9 cellular contexts compared by ENCODE assay signal in the genomic region with DNA sequence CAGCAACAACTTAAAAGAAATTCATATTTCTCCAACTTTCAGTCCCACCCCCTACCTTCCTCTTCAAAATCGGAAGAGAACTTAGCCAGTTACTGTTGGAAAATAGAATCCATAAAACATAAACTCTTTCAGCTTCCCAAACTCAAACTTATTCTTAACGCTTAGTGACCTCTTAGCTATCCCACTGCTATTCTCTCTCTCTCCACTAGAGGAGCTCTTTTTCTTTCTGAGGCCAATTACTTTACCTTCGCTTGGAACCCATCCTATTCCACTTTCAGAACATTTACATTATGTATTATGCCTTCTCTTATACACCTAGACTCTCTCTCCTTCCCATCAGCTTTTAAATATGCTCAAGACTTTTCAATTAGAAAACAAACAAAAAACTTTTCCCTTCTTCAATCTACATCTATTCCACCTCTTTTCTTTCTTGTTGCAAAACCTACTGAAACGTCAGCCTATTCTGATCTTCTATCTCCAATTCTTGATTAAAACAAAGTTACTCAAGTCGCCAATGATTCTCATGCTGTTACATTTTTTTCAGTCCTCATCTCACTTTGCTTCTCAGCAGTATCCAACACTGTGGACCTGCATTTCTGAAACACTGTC. TPM values are rescaled to one million over a fixed set of nuclear protein-coding genes. Genes with fewer than 3 reads are reported as not detected.
A peak's percentile ranks its signal among the peaks of the same experiment; 100 is the strongest.
DNase-seq lines count a peak whose midpoint lies in the region; ATAC-seq, FAIRE-seq and TF ChIP-seq lines count a peak whose summit lies in the region.
"Had no signal": no experiment of that assay in that cellular context is flagged by ENCODE, and none has a peak within 500 bp of the region (broad histone marks: within the 10 kb centered on the region; RNA-seq: fewer than 3 reads in every experiment).

No MANE protein-coding gene starts in this region.

- peak; percentile 67 for FAIRE-seq in RCC 7860 (lab: Jason Lieb, UNC)

- TF ChIP-seq EP300 in esophagus muscularis mucosa (IDR thresholded peaks at IDR 0.05) (no peak), sigmoid colon (IDR thresholded peaks at IDR 0.05) (no peak)

- H3K9me3 ChIP-seq in esophagus muscularis mucosa (no peaks in the 10 kb centered on the region), sigmoid colon (no peaks in the 10 kb centered on the region)
- H3K9me3 ChIP-seq: BLaER1 treated with 17β-estradiol and CSF1 and Interleukin-3, amounts not matched to agents 10 nM and 100 nM had no signal

- H3K36me3 ChIP-seq in esophagus muscularis mucosa: no peaks in the 10 kb centered on the region
- H3K36me3 ChIP-seq in sigmoid colon: no peaks in the 10 kb centered on the region
- H3K36me3 ChIP-seq: BLaER1 treated with 17β-estradiol and CSF1 and Interleukin-3, amounts not matched to agents 10 nM and 100 nM had no signal

- peaks cover 0 to 10% (median 8%) of the 10 kb centered on the region in 4 donors for H3K4me1 ChIP-seq in esophagus muscularis mucosa
- no peaks in the 10 kb centered on the region for H3K4me1 ChIP-seq in sigmoid colon
- H3K4me1 ChIP-seq: BLaER1 treated with 17β-estradiol and CSF1 and Interleukin-3, amounts not matched to agents 10 nM and 100 nM had no signal

- peak; percentile 51 to 83 (median 67) for TF ChIP-seq CTCF in esophagus muscularis mucosa (IDR thresholded peaks at IDR 0.05)
- peak in 3 of 4 experiments; percentile 39 to 60 (median 57) for TF ChIP-seq CTCF in sigmoid colon (IDR thresholded peaks at IDR 0.05)

- H3K27me3 ChIP-seq in esophagus muscularis mucosa (peaks cover 0 to 6% (median 0%) of the 10 kb centered on the region in 4 donors), sigmoid colon (no peaks in the 10 kb centered on the region)
- H3K27me3 ChIP-seq: BLaER1 treated with 17β-estradiol and CSF1 and Interleukin-3, amounts not matched to agents 10 nM and 100 nM had no signal

- peak; percentile 73 for DNase-seq in NCI-H2107 treated with DMSO at 0.1 percent for 48 hours (lab: John Stamatoyannopoulos, UW; ENCODE audit: unreplicated experiment)
- DNase-seq in NCI-H2107 (lab: John Stamatoyannopoulos, UW): no peak
- peak; percentile 48 for DNase-seq in RCC 7860 (ENCODE audit: low spot score)
- DNase-seq in esophagus muscularis mucosa (ENCODE audit: extremely low spot score): no peak
- DNase-seq in sigmoid colon: no peak
- DNase-seq in stimulated activated CD4-positive, alpha-beta T cell treated with anti-CD3 and anti-CD28 coated beads, Interleukin-4, amount 100 ng/mL, for 1 hour: no peak
- DNase-seq in nucleus accumbens (lab: John Stamatoyannopoulos, UW): no peak

- H3K27ac ChIP-seq in esophagus muscularis mucosa (replicated peaks in 1 of 4) (no peak overlapping the region), sigmoid colon (no peak overlapping the region)
- H3K27ac ChIP-seq: BLaER1 treated with 17β-estradiol and CSF1 and Interleukin-3, amounts not matched to agents 10 nM and 100 nM had no signal

- intact Hi-C loops in esophagus muscularis mucosa (cut with DNase I): loop anchor here (10.0 kb wide), 1 partner anchor 97 kb away; no protein-coding TSS in a partner anchor
- intact Hi-C loops in sigmoid colon (cut with DNase I): no loop called here

- WGBS in esophagus muscularis mucosa: 46% methylated on average over 5 of the region's 5 CpGs
- WGBS in sigmoid colon, 2 donors: 34 to 37% methylated on average over 5 of the region's 5 CpGs

- peak; percentile 68 for ATAC-seq in HG03432 (IDR thresholded peaks at IDR 0.05; ENCODE audit: unreplicated experiment)

- no peak overlapping the region for H3K4me3 ChIP-seq in esophagus muscularis mucosa
- H3K4me3 ChIP-seq in sigmoid colon: no peak overlapping the region
- H3K4me3 ChIP-seq: BLaER1 treated with 17β-estradiol and CSF1 and Interleukin-3, amounts not matched to agents 10 nM and 100 nM had no signal

- no peak for TF ChIP-seq POLR2A in esophagus muscularis mucosa (IDR thresholded peaks at IDR 0.05; ENCODE audit: low read depth)
- no peak for TF ChIP-seq POLR2A in sigmoid colon (IDR thresholded peaks at IDR 0.05)

RNA-seq across cellular contexts. Expression of gene GHSR, which starts 13.4 kb away (rescaled TPM):
- not detected for total RNA-seq in esophagus muscularis mucosa
- under 1 TPM in 2 of 4 donors, not detected in 2; 0.55 to 0.99 TPM for total RNA-seq in sigmoid colon
- polyA plus RNA-seq in sigmoid colon: not detected

Comparison
In these comparisons a context has a peak if more than half of its experiments do, and no peak if none do; other contexts are left out.
1. DNase-seq: peak in NCI-H2107 treated with DMSO at 0.1 percent for 48 hours (single experiment) and RCC 7860 (single experiment); none in NCI-H2107 (single experiment), esophagus muscularis mucosa (single experiment), sigmoid colon (single experiment), stimulated activated CD4-positive, alpha-beta T cell treated with anti-CD3 and anti-CD28 coated beads, Interleukin-4, amount 100 ng/mL, for 1 hour (single experiment) and nucleus accumbens (0 of 56).